Comparison of ENCODE assay signal across 7 cellular contexts in the genomic region with DNA sequence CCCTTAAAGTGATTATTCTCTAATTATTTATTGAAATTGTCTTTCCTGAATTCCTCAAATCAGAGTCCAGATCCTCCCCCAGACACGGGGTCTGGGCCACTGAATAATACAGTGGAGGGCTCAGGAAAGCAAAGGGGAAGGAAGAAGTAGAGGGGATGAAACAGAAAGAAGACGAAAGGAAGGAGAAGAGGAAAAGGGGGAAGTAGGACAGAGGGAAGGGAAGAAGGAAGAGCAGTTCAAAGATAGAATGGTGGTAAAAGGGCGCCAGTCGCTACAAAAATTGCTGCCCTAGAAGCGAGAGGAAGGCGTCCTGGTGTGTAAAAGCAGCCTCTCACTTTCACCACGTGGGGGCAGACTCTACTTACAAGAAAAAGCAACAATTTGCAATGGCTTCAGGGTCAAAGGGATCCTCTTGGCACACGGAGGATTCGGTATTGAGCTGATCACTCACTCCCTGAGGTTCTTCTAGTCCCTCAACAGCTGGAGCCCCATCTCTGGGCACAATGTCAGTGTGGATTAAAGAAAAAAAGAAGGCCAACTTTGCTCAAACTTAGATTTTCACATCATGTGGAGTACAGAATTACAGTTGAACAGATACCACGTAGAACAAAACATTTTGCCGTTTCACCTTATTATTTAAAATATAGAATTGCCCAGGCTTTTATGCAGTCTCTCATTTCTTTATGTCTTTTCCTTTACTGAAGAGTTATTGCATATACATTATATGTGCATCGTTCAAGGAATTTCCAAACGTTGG. TPM values are rescaled to one million over a fixed set of nuclear protein-coding genes. Genes with fewer than 3 reads are reported as not detected.
DNase-seq lines count a peak whose midpoint lies in the region; ATAC-seq and TF ChIP-seq lines count a peak whose summit lies in the region.

No MANE protein-coding gene starts in this region.

- no peaks in the 10 kb centered on the region for H3K9me3 ChIP-seq in left lung

- DNase-seq in GM13977 (ENCODE audit: low spot score) (peak; percentile 56), NCI-H446 treated with DMSO at 0.1 percent for 48 hours (lab: John Stamatoyannopoulos, UW) (peak; percentile 80), cerebellar cortex (ENCODE audit: low spot score) (peak; percentile 94), left lung (no peak)
- peak; percentile 33 to 51 for DNase-seq in activated CD4-positive, alpha-beta T cell treated with anti-CD3 and anti-CD28 coated beads for 24 hours (ENCODE audit: low read depth in 2 of 2)
- peak; percentile 37 to 54 for DNase-seq in stimulated activated CD4-positive, alpha-beta T cell treated with anti-CD3 and anti-CD28 coated beads, Interleukin-4, amount 100 ng/mL, for 48 hours (ENCODE audit: low read depth in 2 of 2)

- H3K4me3 ChIP-seq in left lung, result no peak overlapping the region

- intact Hi-C loops in left lung (cut with DNase I), result loop anchor here in 1 of 2 donors (5.0 kb wide), 1 partner anchor 303 kb away; no protein-coding TSS in a partner anchor

- H3K36me3 ChIP-seq in left lung, result no peaks in the 10 kb centered on the region

- TF ChIP-seq CTCF in GM13977 (IDR thresholded peaks at IDR 0.05; ENCODE audit: extremely low read depth, insufficient read depth, missing control alignments), result peak; percentile 84
- TF ChIP-seq CTCF in left lung (IDR thresholded peaks at IDR 0.05), result peak; percentile 66 to 72

- H3K27me3 ChIP-seq in left lung, result peaks cover 0 to 4% of the 10 kb centered on the region in 2 donors

- ATAC-seq in HG03280 (IDR thresholded peaks at IDR 0.05; ENCODE audit: unreplicated experiment) (peak; percentile 83), left lung (peak; percentile 89)

- no peak overlapping the region for H3K27ac ChIP-seq in left lung

- in situ Hi-C loops in GM13977 (cut with MboI; ENCODE audit: low pct_unique_long_range_greater_than_20kb, low sequenced_read_pairs, unreplicated experiment), result loop anchor here (10.0 to 25.0 kb wide), 2 partner anchors 128 to 315 kb away; no protein-coding TSS in a partner anchor

- H3K4me1 ChIP-seq in left lung, result peaks cover 4 to 24% of the 10 kb centered on the region in 2 donors

RNA-seq across cellular contexts. Expression of a gene that starts 31.4 kb away (rescaled TPM):
- not detected for total RNA-seq in left lung

Comparison
In these comparisons a context has a peak if more than half of its experiments do, and no peak if none do; other contexts are left out.
1. DNase-seq: peak in GM13977 (single experiment), NCI-H446 treated with DMSO at 0.1 percent for 48 hours (single experiment), activated CD4-positive, alpha-beta T cell treated with anti-CD3 and anti-CD28 coated beads for 24 hours (2 of 2), cerebellar cortex (single experiment) and stimulated activated CD4-positive, alpha-beta T cell treated with anti-CD3 and anti-CD28 coated beads, Interleukin-4, amount 100 ng/mL, for 48 hours (2 of 2); none in left lung (0 of 2).